In the genomic region with DNA sequence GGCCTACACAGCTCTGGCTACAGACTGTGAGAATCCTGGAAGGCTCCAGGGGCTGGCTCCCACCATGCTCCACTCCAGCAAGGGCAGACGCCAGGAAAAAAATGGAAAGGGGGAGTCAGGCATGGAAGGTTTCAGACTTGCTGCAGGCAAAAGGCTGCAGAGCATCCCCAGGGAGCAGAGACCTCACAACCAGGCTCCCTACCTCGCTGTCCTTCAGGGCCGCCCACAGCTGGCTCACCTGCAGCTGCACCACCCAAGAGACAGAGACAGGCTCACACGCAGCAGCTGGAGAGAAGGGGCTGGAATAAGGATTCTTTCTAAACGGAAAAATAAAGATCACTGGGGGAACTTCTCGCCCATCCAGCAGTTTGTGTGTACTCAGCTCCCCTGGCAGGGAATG, we compare ENCODE assay signal across 16 cellular contexts. TPM values are rescaled to one million over a fixed set of nuclear protein-coding genes. Genes with fewer than 3 reads are reported as not detected.
A peak's percentile ranks its signal among the peaks of the same experiment; 100 is the strongest.
DNase-seq lines count a peak whose midpoint lies in the region; ATAC-seq, FAIRE-seq and TF ChIP-seq lines count a peak whose summit lies in the region.
"Had no signal": no experiment of that assay in that cellular context is flagged by ENCODE, and none has a peak within 500 bp of the region (broad histone marks: within the 10 kb centered on the region; RNA-seq: fewer than 3 reads in every experiment).

No MANE protein-coding gene starts in this region.

- 66 to 68% methylated on average over 6 of the region's 6 CpGs for WGBS in body of pancreas, 2 donors

- peak overlapping the region; percentile 55 for H3K9ac ChIP-seq in OCI-LY3 (ENCODE audit: low read length)

- H3K27me3 Mint-ChIP-seq in naive B cell, result no peaks in the 10 kb centered on the region
- H3K27me3 Mint-ChIP-seq: natural killer cell treated with Interleukin-12 subunit alpha and Interleukin-12 subunit beta and Interleukin-15 and Interleukin-18, amount 100 ng/mL, for 72 hours had no signal

- TF ChIP-seq CTCF in OCI-LY3 (IDR thresholded peaks at IDR 0.05; ENCODE audit: low read depth, low read length), result no peak
- TF ChIP-seq CTCF in body of pancreas (IDR thresholded peaks at IDR 0.05), result no peak
- TF ChIP-seq CTCF in breast epithelium (IDR thresholded peaks at IDR 0.05), result no peak

- no peak overlapping the region for H2AFZ ChIP-seq in OCI-LY3 (ENCODE audit: low read depth, low read length)

- DNase-seq in GM18507 (ENCODE audit: extremely low spot score, insufficient read length, low read depth) (no peak), naive B cell (no peak), NCI-H2227 treated with DMSO at 0.1 percent for 48 hours (lab: John Stamatoyannopoulos, UW) (no peak), body of pancreas (no peak), breast epithelium (ENCODE audit: low spot score in 2 of 2) (no peak), HTR-8/SVneo (ENCODE audit: insufficient read length, low spot score) (no peak)
- DNase-seq: activated CD8-positive, alpha-beta memory T cell treated with anti-CD3 and anti-CD28 coated beads, Interleukin-2, amount 50 U/mL, for 48 hours; H7; PC-3; stimulated activated CD4-positive, alpha-beta T cell treated with anti-CD3 and anti-CD28 coated beads, Interleukin-2, amount 100 ng/mL, for 24 hours; T-helper 1 cell had no signal

- intact Hi-C loops in body of pancreas (cut with DNase I), result no loop called here
- intact Hi-C loops in breast epithelium (cut with DNase I; ENCODE audit: low total_unique reads), result no loop called here

- peak overlapping the region; percentile 63 for H3K4me3 ChIP-seq in OCI-LY3 (ENCODE audit: low read length)
- no peak overlapping the region for H3K4me3 ChIP-seq in body of pancreas
- H3K4me3 ChIP-seq in breast epithelium, result no peak overlapping the region

- H3K9me3 ChIP-seq in OCI-LY3 (ENCODE audit: insufficient read depth, low read length) (no peaks in the 10 kb centered on the region), body of pancreas (no peaks in the 10 kb centered on the region), breast epithelium (no peaks in the 10 kb centered on the region)

- H3K4me2 ChIP-seq in OCI-LY3 (ENCODE audit: low read length), result peak overlapping the region; percentile 83

- H3K9me3 Mint-ChIP-seq in naive B cell, result peaks cover 0 to under 1% (median 0%) of the 10 kb centered on the region in 7 donors
- H3K9me3 Mint-ChIP-seq: natural killer cell treated with Interleukin-12 subunit alpha and Interleukin-12 subunit beta and Interleukin-15 and Interleukin-18, amount 100 ng/mL, for 72 hours had no signal

- H3K4me1 ChIP-seq in OCI-LY3 (ENCODE audit: low read length) (peaks cover 80% of the 10 kb centered on the region), body of pancreas (no peaks in the 10 kb centered on the region), breast epithelium (no peaks in the 10 kb centered on the region)

- H3K27me3 ChIP-seq in OCI-LY3 (ENCODE audit: low read depth, low read length) (no peaks in the 10 kb centered on the region), body of pancreas (no peaks in the 10 kb centered on the region), breast epithelium (no peaks in the 10 kb centered on the region)

- H3K27ac ChIP-seq in OCI-LY3 (ENCODE audit: low read length), result peak overlapping the region; percentile 83
- H3K27ac ChIP-seq in body of pancreas, result no peak overlapping the region
- H3K27ac ChIP-seq in breast epithelium, result no peak overlapping the region
- H3K27ac ChIP-seq: epithelial cell of prostate had no signal

- peak overlapping the region in 6 of 8 donors; percentile 44 to 92 (median 88) for H3K4me3 Mint-ChIP-seq in naive B cell
- H3K4me3 Mint-ChIP-seq: natural killer cell treated with Interleukin-12 subunit alpha and Interleukin-12 subunit beta and Interleukin-15 and Interleukin-18, amount 100 ng/mL, for 72 hours had no signal

- H3K36me3 Mint-ChIP-seq in naive B cell, result peaks cover 2 to 26% of the 10 kb centered on the region in 2 donors

- H3K27ac Mint-ChIP-seq in naive B cell, result peak overlapping the region in 3 of 6 donors; percentile 98 to 99 (median 98)

- peaks cover 88% of the 10 kb centered on the region for H4K20me1 ChIP-seq in OCI-LY3 (ENCODE audit: insufficient read depth, low read length)

- ATAC-seq in HG02610 (IDR thresholded peaks at IDR 0.05; ENCODE audit: unreplicated experiment), result peak; percentile 26
- peak; percentile 25 to 37 for ATAC-seq in naive B cell (ENCODE audit: low read depth in 2 of 2)
- no peak for ATAC-seq in body of pancreas
- ATAC-seq: left lobe of liver; natural killer cell treated with Interleukin-12 subunit alpha and Interleukin-12 subunit beta and Interleukin-15 and Interleukin-18, amount 100 ng/mL, for 72 hours; PC-3 had no signal

- H3K36me3 ChIP-seq in OCI-LY3 (replicated peaks; ENCODE audit: low read depth, low read length) (peaks cover 70% of the 10 kb centered on the region), body of pancreas (replicated peaks in 1 of 2; ENCODE audit: insufficient read depth in 1 of 2, low read depth in 2 of 2) (no peaks in the 10 kb centered on the region), breast epithelium (no peaks in the 10 kb centered on the region)

- no peak for TF ChIP-seq POLR2A in body of pancreas (IDR thresholded peaks at IDR 0.05)
- no peak for TF ChIP-seq POLR2A in breast epithelium (IDR thresholded peaks at IDR 0.05)

- FAIRE-seq in GM18507 (lab: Jason Lieb, UNC) (peak; percentile 24), HTR-8/SVneo (lab: Jason Lieb, UNC) (no peak)

- peaks cover 9 to 17% (median 17%) of the 10 kb centered on the region in 3 donors for H3K4me1 Mint-ChIP-seq in naive B cell

- peaks cover 100% of the 10 kb centered on the region for H3K79me2 ChIP-seq in OCI-LY3 (ENCODE audit: low read length)

RNA-seq across cellular contexts. Expression of gene BCL2, which starts 34.7 kb away (rescaled TPM):
- 10 to 100 TPM; 11.8 to 43.0 (median 30.1) TPM for polyA plus RNA-seq in naive B cell (ENCODE audit: low read depth in 6 of 6)
- 10 to 100 TPM; 10.1 to 18.5 TPM for total RNA-seq in body of pancreas
- 10 to 100 TPM; 41.3 to 82.5 (median 43.6) TPM for total RNA-seq in breast epithelium
